ENCODE assay signal across 1 cellular context in genomic region chr7:73830872-73831655, GRCh38.
TF ChIP-seq lines count a peak whose summit lies in the region.

A gene with protein sequence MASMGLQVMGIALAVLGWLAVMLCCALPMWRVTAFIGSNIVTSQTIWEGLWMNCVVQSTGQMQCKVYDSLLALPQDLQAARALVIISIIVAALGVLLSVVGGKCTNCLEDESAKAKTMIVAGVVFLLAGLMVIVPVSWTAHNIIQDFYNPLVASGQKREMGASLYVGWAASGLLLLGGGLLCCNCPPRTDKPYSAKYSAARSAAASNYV (plus strand): TSS chr7:73830996. CDS start chr7:73831202, 206 bp downstream.

TF ChIP-seq in HepG2, 621 proteins besides CTCF, POLR2A, EP300 and RAD21 (continued from another document and continues in another):
- TF ChIP-seq, protein P1, sequence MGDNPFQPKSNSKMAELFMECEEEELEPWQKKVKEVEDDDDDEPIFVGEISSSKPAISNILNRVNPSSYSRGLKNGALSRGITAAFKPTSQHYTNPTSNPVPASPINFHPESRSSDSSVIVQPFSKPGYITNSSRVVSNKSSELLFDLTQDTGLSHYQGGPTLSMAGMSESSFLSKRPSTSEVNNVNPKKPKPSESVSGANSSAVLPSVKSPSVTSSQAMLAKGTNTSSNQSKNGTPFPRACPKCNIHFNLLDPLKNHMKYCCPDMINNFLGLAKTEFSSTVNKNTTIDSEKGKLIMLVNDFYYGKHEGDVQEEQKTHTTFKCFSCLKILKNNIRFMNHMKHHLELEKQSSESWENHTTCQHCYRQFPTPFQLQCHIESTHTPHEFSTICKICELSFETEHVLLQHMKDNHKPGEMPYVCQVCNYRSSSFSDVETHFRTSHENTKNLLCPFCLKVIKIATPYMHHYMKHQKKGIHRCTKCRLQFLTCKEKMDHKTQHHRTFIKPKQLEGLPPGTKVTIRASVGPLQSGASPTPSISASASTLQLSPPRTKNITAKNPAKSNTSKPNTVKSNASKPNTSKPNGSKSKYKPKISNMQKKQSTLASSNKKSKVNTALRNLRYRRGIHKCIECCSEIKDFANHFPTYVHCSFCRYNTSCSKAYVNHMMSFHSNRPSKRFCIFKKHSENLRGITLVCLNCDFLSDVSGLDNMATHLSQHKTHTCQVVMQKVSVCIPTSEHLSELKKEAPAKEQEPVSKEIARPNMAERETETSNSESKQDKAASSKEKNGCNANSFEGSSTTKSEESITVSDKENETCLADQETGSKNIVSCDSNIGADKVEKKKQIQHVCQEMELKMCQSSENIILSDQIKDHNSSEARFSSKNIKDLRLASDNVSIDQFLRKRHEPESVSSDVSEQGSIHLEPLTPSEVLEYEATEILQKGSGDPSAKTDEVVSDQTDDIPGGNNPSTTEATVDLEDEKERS (CRISPR knock-in tag; IDR thresholded peaks at IDR 0.05): no peak
- no peak for TF ChIP-seq IKZF1 (IDR thresholded peaks at IDR 0.05)
- TF ChIP-seq ZNF317 (CRISPR knock-in tag; IDR thresholded peaks at IDR 0.05): no peak
- no peak for TF ChIP-seq ZFP41 (CRISPR knock-in tag; IDR thresholded peaks at IDR 0.05; ENCODE audit: borderline replicate concordance)
- 0 out of 2 replicates have a peak, but pooled peaks have one; percentile 12 for TF ChIP-seq REPIN1 (CRISPR knock-in tag; IDR thresholded peaks at IDR 0.05; ENCODE audit: borderline replicate concordance, low read depth)
- TF ChIP-seq ZNF24 (IDR thresholded peaks at IDR 0.05): no peak
- no peak for TF ChIP-seq HOXA5 (CRISPR knock-in tag; IDR thresholded peaks at IDR 0.05)
- no peak; the same call in 1 of the 2 replicates for TF ChIP-seq ARID2 (CRISPR knock-in tag; IDR thresholded peaks at IDR 0.05; ENCODE audit: borderline replicate concordance)
- TF ChIP-seq, protein P2, sequence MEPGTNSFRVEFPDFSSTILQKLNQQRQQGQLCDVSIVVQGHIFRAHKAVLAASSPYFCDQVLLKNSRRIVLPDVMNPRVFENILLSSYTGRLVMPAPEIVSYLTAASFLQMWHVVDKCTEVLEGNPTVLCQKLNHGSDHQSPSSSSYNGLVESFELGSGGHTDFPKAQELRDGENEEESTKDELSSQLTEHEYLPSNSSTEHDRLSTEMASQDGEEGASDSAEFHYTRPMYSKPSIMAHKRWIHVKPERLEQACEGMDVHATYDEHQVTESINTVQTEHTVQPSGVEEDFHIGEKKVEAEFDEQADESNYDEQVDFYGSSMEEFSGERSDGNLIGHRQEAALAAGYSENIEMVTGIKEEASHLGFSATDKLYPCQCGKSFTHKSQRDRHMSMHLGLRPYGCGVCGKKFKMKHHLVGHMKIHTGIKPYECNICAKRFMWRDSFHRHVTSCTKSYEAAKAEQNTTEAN (CRISPR knock-in tag; conservative IDR thresholded peaks at IDR 0.05): no peak; the same call in 1 of the 2 replicates
- TF ChIP-seq, protein P3, sequence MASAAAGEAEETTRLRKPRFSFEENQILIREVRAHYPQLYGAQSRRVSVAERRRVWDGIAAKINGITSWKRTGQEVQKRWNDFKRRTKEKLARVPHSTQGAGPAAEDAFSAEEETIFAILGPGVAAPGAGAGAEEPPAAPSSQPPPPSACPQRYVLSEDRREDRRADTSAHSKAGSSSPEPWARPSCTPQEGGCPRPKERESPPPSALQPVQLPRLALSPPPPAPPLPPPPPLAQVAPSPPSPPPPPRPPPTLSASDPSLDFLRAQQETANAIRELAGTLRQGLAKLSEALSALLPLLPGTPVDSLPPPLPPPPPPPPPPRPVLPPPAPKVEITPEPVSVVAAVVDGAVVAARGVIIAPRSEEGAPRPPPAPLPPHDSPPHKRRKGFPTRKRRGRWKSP (CRISPR knock-in tag; IDR thresholded peaks at IDR 0.05): peak; percentile 50; the same call in 1 of the 2 replicates
- no peak for TF ChIP-seq MTF1 (CRISPR knock-in tag; IDR thresholded peaks at IDR 0.05)
- no peak for TF ChIP-seq ARHGAP35 (CRISPR knock-in tag; IDR thresholded peaks at IDR 0.05; ENCODE audit: borderline replicate concordance)
- no peak for TF ChIP-seq ONECUT2 (CRISPR knock-in tag; IDR thresholded peaks at IDR 0.05)
- no peak; the same call in 1 of the 2 replicates for TF ChIP-seq RNF2 (conservative IDR thresholded peaks at IDR 0.05; ENCODE audit: low read depth)
- no peak; the same call in 1 of the 2 replicates for TF ChIP-seq ZSCAN22 (CRISPR knock-in tag; IDR thresholded peaks at IDR 0.05)
- TF ChIP-seq GLI4 (CRISPR knock-in tag; IDR thresholded peaks at IDR 0.05; ENCODE audit: borderline replicate concordance): 0 out of 2 replicates have a peak, but pooled peaks have one; percentile 72
- no peak for TF ChIP-seq ELF4 (CRISPR knock-in tag; IDR thresholded peaks at IDR 0.05; ENCODE audit: borderline replicate concordance)
- TF ChIP-seq ZNF644 (CRISPR knock-in tag; IDR thresholded peaks at IDR 0.05; ENCODE audit: low read depth): no peak
- TF ChIP-seq, protein P4, sequence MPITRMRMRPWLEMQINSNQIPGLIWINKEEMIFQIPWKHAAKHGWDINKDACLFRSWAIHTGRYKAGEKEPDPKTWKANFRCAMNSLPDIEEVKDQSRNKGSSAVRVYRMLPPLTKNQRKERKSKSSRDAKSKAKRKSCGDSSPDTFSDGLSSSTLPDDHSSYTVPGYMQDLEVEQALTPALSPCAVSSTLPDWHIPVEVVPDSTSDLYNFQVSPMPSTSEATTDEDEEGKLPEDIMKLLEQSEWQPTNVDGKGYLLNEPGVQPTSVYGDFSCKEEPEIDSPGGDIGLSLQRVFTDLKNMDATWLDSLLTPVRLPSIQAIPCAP (CRISPR knock-in tag; IDR thresholded peaks at IDR 0.05; ENCODE audit: low read depth): no peak
- no peak for TF ChIP-seq HCFC1 (IDR thresholded peaks at IDR 0.05; ENCODE audit: low read depth, low read length)
- TF ChIP-seq ZNF678 (CRISPR knock-in tag; IDR thresholded peaks at IDR 0.05): no peak
- no peak for TF ChIP-seq ZNF605 (CRISPR knock-in tag; IDR thresholded peaks at IDR 0.05)
- TF ChIP-seq MAF1 (CRISPR knock-in tag; IDR thresholded peaks at IDR 0.05; ENCODE audit: borderline replicate concordance): no peak
- TF ChIP-seq, protein P5, sequence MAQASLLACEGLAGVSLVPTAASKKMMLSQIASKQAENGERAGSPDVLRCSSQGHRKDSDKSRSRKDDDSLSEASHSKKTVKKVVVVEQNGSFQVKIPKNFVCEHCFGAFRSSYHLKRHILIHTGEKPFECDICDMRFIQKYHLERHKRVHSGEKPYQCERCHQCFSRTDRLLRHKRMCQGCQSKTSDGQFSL (CRISPR knock-in tag; IDR thresholded peaks at IDR 0.05): no peak
- TF ChIP-seq, protein P6, sequence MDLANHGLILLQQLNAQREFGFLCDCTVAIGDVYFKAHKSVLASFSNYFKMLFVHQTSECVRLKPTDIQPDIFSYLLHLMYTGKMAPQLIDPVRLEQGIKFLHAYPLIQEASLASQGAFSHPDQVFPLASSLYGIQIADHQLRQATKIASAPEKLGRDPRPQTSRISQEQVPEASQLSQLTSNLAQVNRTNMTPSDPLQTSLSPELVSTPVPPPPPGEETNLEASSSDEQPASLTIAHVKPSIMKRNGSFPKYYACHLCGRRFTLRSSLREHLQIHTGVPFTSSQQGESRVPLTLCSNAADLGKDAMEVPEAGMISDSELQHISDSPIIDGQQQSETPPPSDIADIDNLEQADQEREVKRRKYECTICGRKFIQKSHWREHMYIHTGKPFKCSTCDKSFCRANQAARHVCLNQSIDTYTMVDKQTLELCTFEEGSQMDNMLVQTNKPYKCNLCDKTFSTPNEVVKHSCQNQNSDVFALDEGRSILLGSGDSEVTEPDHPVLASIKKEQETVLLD (CRISPR knock-in tag; IDR thresholded peaks at IDR 0.05; ENCODE audit: low read depth): no peak
- TF ChIP-seq, protein P7, sequence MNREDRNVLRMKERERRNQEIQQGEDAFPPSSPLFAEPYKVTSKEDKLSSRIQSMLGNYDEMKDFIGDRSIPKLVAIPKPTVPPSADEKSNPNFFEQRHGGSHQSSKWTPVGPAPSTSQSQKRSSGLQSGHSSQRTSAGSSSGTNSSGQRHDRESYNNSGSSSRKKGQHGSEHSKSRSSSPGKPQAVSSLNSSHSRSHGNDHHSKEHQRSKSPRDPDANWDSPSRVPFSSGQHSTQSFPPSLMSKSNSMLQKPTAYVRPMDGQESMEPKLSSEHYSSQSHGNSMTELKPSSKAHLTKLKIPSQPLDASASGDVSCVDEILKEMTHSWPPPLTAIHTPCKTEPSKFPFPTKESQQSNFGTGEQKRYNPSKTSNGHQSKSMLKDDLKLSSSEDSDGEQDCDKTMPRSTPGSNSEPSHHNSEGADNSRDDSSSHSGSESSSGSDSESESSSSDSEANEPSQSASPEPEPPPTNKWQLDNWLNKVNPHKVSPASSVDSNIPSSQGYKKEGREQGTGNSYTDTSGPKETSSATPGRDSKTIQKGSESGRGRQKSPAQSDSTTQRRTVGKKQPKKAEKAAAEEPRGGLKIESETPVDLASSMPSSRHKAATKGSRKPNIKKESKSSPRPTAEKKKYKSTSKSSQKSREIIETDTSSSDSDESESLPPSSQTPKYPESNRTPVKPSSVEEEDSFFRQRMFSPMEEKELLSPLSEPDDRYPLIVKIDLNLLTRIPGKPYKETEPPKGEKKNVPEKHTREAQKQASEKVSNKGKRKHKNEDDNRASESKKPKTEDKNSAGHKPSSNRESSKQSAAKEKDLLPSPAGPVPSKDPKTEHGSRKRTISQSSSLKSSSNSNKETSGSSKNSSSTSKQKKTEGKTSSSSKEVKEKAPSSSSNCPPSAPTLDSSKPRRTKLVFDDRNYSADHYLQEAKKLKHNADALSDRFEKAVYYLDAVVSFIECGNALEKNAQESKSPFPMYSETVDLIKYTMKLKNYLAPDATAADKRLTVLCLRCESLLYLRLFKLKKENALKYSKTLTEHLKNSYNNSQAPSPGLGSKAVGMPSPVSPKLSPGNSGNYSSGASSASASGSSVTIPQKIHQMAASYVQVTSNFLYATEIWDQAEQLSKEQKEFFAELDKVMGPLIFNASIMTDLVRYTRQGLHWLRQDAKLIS (CRISPR knock-in tag; IDR thresholded peaks at IDR 0.05): no peak; the same call in 1 of the 2 replicates
- no peak for TF ChIP-seq TMF1 (CRISPR knock-in tag; IDR thresholded peaks at IDR 0.05; ENCODE audit: low read depth)
- TF ChIP-seq ZSCAN30 (CRISPR knock-in tag; IDR thresholded peaks at IDR 0.05): no peak
- TF ChIP-seq ZEB1 (IDR thresholded peaks at IDR 0.05; ENCODE audit: insufficient replicate concordance, low read depth): no peak
- no peak; the same call in 1 of the 2 replicates for TF ChIP-seq ZC3H4 (CRISPR knock-in tag; IDR thresholded peaks at IDR 0.05; ENCODE audit: borderline replicate concordance)
- no peak for TF ChIP-seq KLF15 (CRISPR knock-in tag; IDR thresholded peaks at IDR 0.05; ENCODE audit: borderline replicate concordance)
- no peak for TF ChIP-seq SP2 (CRISPR knock-in tag; IDR thresholded peaks at IDR 0.05)
- TF ChIP-seq ZNF367 (CRISPR knock-in tag; IDR thresholded peaks at IDR 0.05; ENCODE audit: borderline replicate concordance): no peak
- TF ChIP-seq RBAK (CRISPR knock-in tag; IDR thresholded peaks at IDR 0.05): no peak
- TF ChIP-seq ZNF451 (CRISPR knock-in tag; IDR thresholded peaks at IDR 0.05): no peak
- TF ChIP-seq, protein P8, sequence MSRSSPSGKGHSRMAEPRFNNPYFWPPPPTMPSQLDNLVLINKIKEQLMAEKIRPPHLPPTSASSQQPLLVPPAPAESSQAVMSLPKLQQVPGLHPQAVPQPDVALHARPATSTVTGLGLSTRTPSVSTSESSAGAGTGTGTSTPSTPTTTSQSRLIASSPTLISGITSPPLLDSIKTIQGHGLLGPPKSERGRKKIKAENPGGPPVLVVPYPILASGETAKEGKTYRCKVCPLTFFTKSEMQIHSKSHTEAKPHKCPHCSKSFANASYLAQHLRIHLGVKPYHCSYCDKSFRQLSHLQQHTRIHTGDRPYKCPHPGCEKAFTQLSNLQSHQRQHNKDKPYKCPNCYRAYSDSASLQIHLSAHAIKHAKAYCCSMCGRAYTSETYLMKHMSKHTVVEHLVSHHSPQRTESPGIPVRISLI (CRISPR knock-in tag; IDR thresholded peaks at IDR 0.05; ENCODE audit: borderline replicate concordance): no peak
- 0 out of 2 replicates have a peak, but pooled peaks have one; percentile 66 for TF ChIP-seq ZNF616 (CRISPR knock-in tag; IDR thresholded peaks at IDR 0.05; ENCODE audit: low read depth)
- peak; percentile 80; the same call in 1 of the 2 replicates for TF ChIP-seq SIN3A (IDR thresholded peaks at IDR 0.05; ENCODE audit: borderline replicate concordance, low read depth, low read length)
- no peak for TF ChIP-seq GTF3A (CRISPR knock-in tag; conservative IDR thresholded peaks at IDR 0.05)
- peak; percentile 58; the same call in 1 of the 2 replicates for TF ChIP-seq TBX2 (CRISPR knock-in tag; IDR thresholded peaks at IDR 0.05; ENCODE audit: borderline replicate concordance)
- no peak; the same call in 1 of the 2 replicates for TF ChIP-seq ZNF782 (CRISPR knock-in tag; IDR thresholded peaks at IDR 0.05; ENCODE audit: borderline replicate concordance)
- TF ChIP-seq ZNF335 (CRISPR knock-in tag; IDR thresholded peaks at IDR 0.05): peak; percentile 78
- no peak for TF ChIP-seq NFE2L1 (CRISPR knock-in tag; IDR thresholded peaks at IDR 0.05; ENCODE audit: borderline replicate concordance)
- peak; percentile 62; the same call in 1 of the 2 replicates for TF ChIP-seq ZNF768 (CRISPR knock-in tag; IDR thresholded peaks at IDR 0.05)
- TF ChIP-seq BHLHE40 (IDR thresholded peaks at IDR 0.05; ENCODE audit: low read length): no peak
- no peak for TF ChIP-seq PLRG1 (conservative IDR thresholded peaks at IDR 0.05)
- TF ChIP-seq HOXA3 (CRISPR knock-in tag; IDR thresholded peaks at IDR 0.05): no peak
- no peak for TF ChIP-seq ZNF557 (CRISPR knock-in tag; IDR thresholded peaks at IDR 0.05)
- TF ChIP-seq SPEN (CRISPR knock-in tag; IDR thresholded peaks at IDR 0.05; ENCODE audit: low read depth): no peak
- TF ChIP-seq ZNF883 (CRISPR knock-in tag; IDR thresholded peaks at IDR 0.05; ENCODE audit: not compliant biosample characterization): no peak
- no peak for TF ChIP-seq FOXK1 (CRISPR knock-in tag; IDR thresholded peaks at IDR 0.05; ENCODE audit: borderline replicate concordance, low read depth)
- TF ChIP-seq HNRNPLL (IDR thresholded peaks at IDR 0.05; ENCODE audit: low read depth, low read length, poor library complexity, severe bottlenecking): peak; percentile 97
- no peak for TF ChIP-seq JUN (CRISPR knock-in tag; IDR thresholded peaks at IDR 0.05)
- TF ChIP-seq, protein P9, sequence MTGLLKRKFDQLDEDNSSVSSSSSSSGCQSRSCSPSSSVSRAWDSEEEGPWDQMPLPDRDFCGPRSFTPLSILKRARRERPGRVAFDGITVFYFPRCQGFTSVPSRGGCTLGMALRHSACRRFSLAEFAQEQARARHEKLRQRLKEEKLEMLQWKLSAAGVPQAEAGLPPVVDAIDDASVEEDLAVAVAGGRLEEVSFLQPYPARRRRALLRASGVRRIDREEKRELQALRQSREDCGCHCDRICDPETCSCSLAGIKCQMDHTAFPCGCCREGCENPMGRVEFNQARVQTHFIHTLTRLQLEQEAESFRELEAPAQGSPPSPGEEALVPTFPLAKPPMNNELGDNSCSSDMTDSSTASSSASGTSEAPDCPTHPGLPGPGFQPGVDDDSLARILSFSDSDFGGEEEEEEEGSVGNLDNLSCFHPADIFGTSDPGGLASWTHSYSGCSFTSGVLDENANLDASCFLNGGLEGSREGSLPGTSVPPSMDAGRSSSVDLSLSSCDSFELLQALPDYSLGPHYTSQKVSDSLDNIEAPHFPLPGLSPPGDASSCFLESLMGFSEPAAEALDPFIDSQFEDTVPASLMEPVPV (CRISPR knock-in tag; IDR thresholded peaks at IDR 0.05): no peak; the same call in 1 of the 2 replicates
- no peak for TF ChIP-seq SMAD1 (CRISPR knock-in tag; IDR thresholded peaks at IDR 0.05; ENCODE audit: borderline replicate concordance, low read depth)
- TF ChIP-seq MIER2 (CRISPR knock-in tag; IDR thresholded peaks at IDR 0.05): 0 out of 2 replicates have a peak, but pooled peaks have one; percentile 31
- TF ChIP-seq BRD4 (CRISPR knock-in tag; IDR thresholded peaks at IDR 0.05): no peak; the same call in 1 of the 2 replicates
- no peak for TF ChIP-seq HMG20B (CRISPR knock-in tag; conservative IDR thresholded peaks at IDR 0.05)
